Comparison of ENCODE assay signal across 10 cellular contexts in the genomic region with DNA sequence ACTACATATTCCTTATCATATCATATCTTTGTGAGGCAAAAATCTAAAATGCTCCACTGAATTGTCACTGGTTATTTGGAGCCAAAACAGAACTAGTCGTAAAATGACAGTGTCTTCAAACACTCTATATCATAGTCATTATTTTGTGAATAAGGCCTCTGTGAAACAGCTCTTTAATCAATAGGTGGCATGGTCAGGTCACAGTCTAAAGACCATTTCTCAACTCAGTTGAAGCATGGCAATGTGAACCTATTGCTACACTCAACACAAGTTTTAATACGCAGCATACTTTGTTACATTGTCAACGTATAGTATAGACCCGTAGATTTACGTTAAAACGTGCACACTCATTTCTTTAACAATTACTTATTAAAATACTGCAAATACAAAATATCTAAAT.
"Had no signal": no experiment of that assay in that cellular context is flagged by ENCODE, and none has a peak within 500 bp of the region (broad histone marks: within the 10 kb centered on the region; RNA-seq: fewer than 3 reads in every experiment).

No MANE protein-coding gene starts in this region.

- H3K4me1 ChIP-seq: HAP-1 had no signal

- DNase-seq: GM23248, GOT3, H7, HFFc6, IMR-90, KG1 had no signal

- H3K27ac ChIP-seq: GM23248, HL-60 had no signal

- H3K36me3 ChIP-seq: HAP-1 had no signal

- H2AFZ ChIP-seq: GM23248 had no signal

- H3K9me3 ChIP-seq: HAP-1 had no signal

- ATAC-seq: HCT116, K562 had no signal

- H3K4me3 ChIP-seq: GM23248, HAP-1, K562 had no signal

- H3K9ac ChIP-seq: GM23248 had no signal
